In genomic region chr3:136070953-136071949, GRCh38 we compare ENCODE assay signal across 8 cellular contexts.
DNase-seq lines count a peak whose midpoint lies in the region; ATAC-seq and TF ChIP-seq lines count a peak whose summit lies in the region.

No MANE protein-coding gene starts in this region.

- H3K9me3 ChIP-seq in suprapubic skin = no peaks in the 10 kb centered on the region

- DNase-seq in AG09309 (ENCODE audit: low read depth) (no peak), HT1080 (ENCODE audit: low read depth) (peak; percentile 38), astrocyte of the cerebellum (ENCODE audit: low read depth) (peak; percentile 9), suprapubic skin (ENCODE audit: low spot score in 2 of 2) (no peak), NCI-H2227 (lab: John Stamatoyannopoulos, UW; ENCODE audit: unreplicated experiment) (no peak)
- DNase-seq in stimulated activated CD4-positive, alpha-beta T cell treated with anti-CD3 and anti-CD28 coated beads, Interleukin-4, amount 100 ng/mL, for 24 hours = no peak

- in situ Hi-C loops in astrocyte of the cerebellum (cut with HindIII; ENCODE audit: low sequenced_read_pairs) = no loop called here

- H3K27me3 ChIP-seq in layer of hippocampus (ENCODE audit: control insufficient read depth, insufficient read depth, low read length) = no peaks in the 10 kb centered on the region
- no peaks in the 10 kb centered on the region for H3K27me3 ChIP-seq in suprapubic skin

- peaks cover 13% of the 10 kb centered on the region for H3K4me1 ChIP-seq in suprapubic skin

- TF ChIP-seq EP300 in suprapubic skin (IDR thresholded peaks at IDR 0.05) = no peak

- TF ChIP-seq POLR2A in suprapubic skin (IDR thresholded peaks at IDR 0.05) = no peak

- ATAC-seq in esophagus mucosa = no peak

- no peaks in the 10 kb centered on the region for H3K36me3 ChIP-seq in suprapubic skin

- H3K4me3 ChIP-seq in AG09309 (ENCODE audit: control insufficient read depth, low read depth, low read length) (no peak overlapping the region), astrocyte of the cerebellum (ENCODE audit: low read depth, low read length) (no peak overlapping the region), suprapubic skin (no peak overlapping the region)

- TF ChIP-seq CTCF in AG09309 (IDR thresholded peaks at IDR 0.05; ENCODE audit: control insufficient read depth, insufficient read depth, low read depth, low read length, missing control alignments) (peak; percentile 14), astrocyte of the cerebellum (IDR thresholded peaks at IDR 0.05; ENCODE audit: low read depth, low read length, missing control alignments) (no peak), suprapubic skin (IDR thresholded peaks at IDR 0.05) (no peak)

- WGBS in suprapubic skin = 36% methylated on average over 9 of the region's 9 CpGs

- H3K27ac ChIP-seq in layer of hippocampus (ENCODE audit: low read depth, low read length) (peak overlapping the region; percentile 16), suprapubic skin (no peak overlapping the region)

Comparison
In these comparisons a context has a peak if more than half of its experiments do, and no peak if none do; other contexts are left out.
1. DNase-seq: peak in HT1080 (single experiment) and astrocyte of the cerebellum (single experiment); none in AG09309 (single experiment), suprapubic skin (0 of 2), NCI-H2227 (single experiment) and stimulated activated CD4-positive, alpha-beta T cell treated with anti-CD3 and anti-CD28 coated beads, Interleukin-4, amount 100 ng/mL, for 24 hours (single experiment).